6 cellular contexts compared by ENCODE assay signal in the genomic region with DNA sequence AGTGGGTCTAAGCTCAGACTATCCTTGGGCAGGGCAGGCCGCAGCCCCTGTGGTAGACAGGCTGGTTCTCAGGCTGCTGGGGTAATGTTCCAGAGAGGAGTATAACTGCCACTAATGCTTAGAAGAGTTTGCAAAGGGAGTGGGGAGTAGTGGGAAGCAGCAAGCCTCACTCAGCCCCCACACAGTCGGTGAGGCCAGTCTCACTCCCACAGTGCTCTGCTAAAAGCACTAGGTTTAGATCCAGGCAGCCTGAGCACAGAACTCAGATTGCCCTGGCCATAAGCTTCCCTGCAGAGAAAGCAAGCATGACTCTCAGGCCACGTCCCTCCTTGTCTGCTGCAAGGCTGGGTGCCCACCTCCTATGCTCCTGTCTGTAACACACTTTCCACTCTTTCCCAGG.
"Had no signal": no experiment of that assay in that cellular context is flagged by ENCODE, and none has a peak within 500 bp of the region (broad histone marks: within the 10 kb centered on the region; RNA-seq: fewer than 3 reads in every experiment).

No MANE protein-coding gene starts in this region.

- ATAC-seq: GM23338, K562 had no signal

- DNase-seq: H7, HCEC 1CT, IMR-90 had no signal

- H2AFZ ChIP-seq: GM23338 had no signal

- FAIRE-seq: HTR-8/SVneo, K562 had no signal

- H3K4me3 ChIP-seq: GM23338, K562 had no signal

- H3K4me2 ChIP-seq: GM23338 had no signal

- H3K4me3 Mint-ChIP-seq: GM23338 had no signal

- H3K27ac Mint-ChIP-seq: GM23338 had no signal

- H3K4me1 Mint-ChIP-seq: GM23338 had no signal
